In the genomic region with DNA sequence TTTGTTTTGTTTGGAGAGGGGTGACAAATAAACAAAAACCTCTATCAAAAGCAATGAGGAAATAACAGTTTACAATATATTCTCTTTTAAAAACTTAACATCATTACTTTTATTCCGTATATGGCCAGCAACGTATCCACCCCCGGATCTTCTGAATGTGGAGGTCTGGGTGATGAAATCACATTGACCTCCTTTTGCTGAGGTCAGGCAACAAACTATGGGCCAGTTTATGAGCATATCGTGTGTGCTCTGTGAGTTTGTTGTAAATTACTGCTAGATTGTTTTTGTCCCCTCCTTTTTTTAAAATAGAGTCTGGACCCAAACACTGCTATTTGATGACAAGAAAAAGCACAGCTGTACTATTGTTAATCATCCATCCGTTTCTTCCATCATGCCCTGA, we compare ENCODE assay signal across 22 cellular contexts.
DNase-seq lines count a peak whose midpoint lies in the region; ATAC-seq and TF ChIP-seq lines count a peak whose summit lies in the region.
"Had no signal": no experiment of that assay in that cellular context is flagged by ENCODE, and none has a peak within 500 bp of the region (broad histone marks: within the 10 kb centered on the region; RNA-seq: fewer than 3 reads in every experiment).

No MANE protein-coding gene starts in this region.

- peak; percentile 22 for DNase-seq in NCI-H69 (lab: John Stamatoyannopoulos, UW)
- peak in 1 of 2 donors; percentile 69 for DNase-seq in fibroblast of lung (ENCODE audit: low read depth in 2 of 2)
- DNase-seq in mesenchymal stem cell, result peak; percentile 30
- no peak for DNase-seq in Kasumi-1 (lab: John Stamatoyannopoulos, UW)
- DNase-seq in activated CD4-positive, alpha-beta T cell treated with anti-CD3 and anti-CD28 coated beads, Interleukin-2, amount 10 ng/mL, durations not matched to agents 7 days and 5 days, result no peak
- DNase-seq in 8988T, result no peak
- DNase-seq: AML-193; C1 segment of cervical spinal cord; CD8-positive, alpha-beta T cell; NCI-H1417 treated with DMSO at 0.1 percent for 48 hours; NCI-H187; NCI-H446; NCI-H526; SHP77; SW 1271 had no signal

- H3K4me3 Mint-ChIP-seq in activated CD4-positive, alpha-beta T cell treated with anti-CD3 and anti-CD28 coated beads, Interleukin-2, amount 10 ng/mL, durations not matched to agents 7 days and 5 days, result no peak overlapping the region
- H3K4me3 Mint-ChIP-seq: CD8-positive, alpha-beta T cell; GM23338; IgD-negative memory B cell had no signal

- no peak overlapping the region for H2BK5ac ChIP-seq in mesenchymal stem cell (ENCODE audit: low read depth, low read length, poor library complexity, severe bottlenecking)

- no peaks in the 10 kb centered on the region for H3K27me3 ChIP-seq in ACC112 (ENCODE audit: insufficient read depth, low read length)
- no peaks in the 10 kb centered on the region for H3K27me3 ChIP-seq in fibroblast of lung (ENCODE audit: control insufficient read depth, insufficient read depth, low read length)
- H3K27me3 ChIP-seq in mesenchymal stem cell (ENCODE audit: control insufficient read depth in 1 of 2, insufficient read depth in 1 of 2, low read length in 2 of 2), result no peaks in the 10 kb centered on the region

- H3K4me2 ChIP-seq in fibroblast of lung (ENCODE audit: extremely low read depth, insufficient read depth, low read length) (peak overlapping the region; percentile 45), mesenchymal stem cell (ENCODE audit: low read length, poor library complexity, severe bottlenecking) (no peak overlapping the region)
- H3K4me2 ChIP-seq: GM23338 had no signal

- no peaks in the 10 kb centered on the region for H3K36me3 Mint-ChIP-seq in activated CD4-positive, alpha-beta T cell treated with anti-CD3 and anti-CD28 coated beads, Interleukin-2, amount 10 ng/mL, durations not matched to agents 7 days and 5 days (ENCODE audit: low read depth)
- H3K36me3 Mint-ChIP-seq: CD8-positive, alpha-beta T cell; IgD-negative memory B cell had no signal

- H3K27me3 Mint-ChIP-seq in activated CD4-positive, alpha-beta T cell treated with anti-CD3 and anti-CD28 coated beads, Interleukin-2, amount 10 ng/mL, durations not matched to agents 7 days and 5 days, result peaks cover 5% of the 10 kb centered on the region
- H3K27me3 Mint-ChIP-seq: IgD-negative memory B cell had no signal

- H3K4me1 ChIP-seq in ACC112 (ENCODE audit: control insufficient read depth, insufficient read depth, low read length, unreplicated experiment) (peaks cover 15% of the 10 kb centered on the region), fibroblast of lung (ENCODE audit: control insufficient read depth, extremely low read depth, insufficient read depth, low read length) (peaks cover 2% of the 10 kb centered on the region), mesenchymal stem cell (ENCODE audit: control insufficient read depth, insufficient read depth, low read depth, low read length) (no peaks in the 10 kb centered on the region)

- H3K23ac ChIP-seq in mesenchymal stem cell (ENCODE audit: low read length in 2 of 2), result no peak overlapping the region

- H3K9ac ChIP-seq in fibroblast of lung (ENCODE audit: insufficient read depth, low read length) (no peak overlapping the region), mesenchymal stem cell (ENCODE audit: low read length) (no peak overlapping the region)

- peak overlapping the region; percentile 59 for H2AFZ ChIP-seq in ACC112 (ENCODE audit: low read length, unreplicated experiment)
- H2AFZ ChIP-seq in fibroblast of lung (ENCODE audit: low read length), result no peak overlapping the region
- no peak overlapping the region for H2AFZ ChIP-seq in mesenchymal stem cell (ENCODE audit: low read depth, low read length)
- H2AFZ ChIP-seq: GM23338 had no signal

- H3K18ac ChIP-seq in mesenchymal stem cell (ENCODE audit: low read depth in 1 of 2, low read length in 2 of 2), result no peak overlapping the region

- CTCF ChIA-PET in activated CD4-positive, alpha-beta T cell treated with anti-CD3 and anti-CD28 coated beads, Interleukin-2, amount 10 ng/mL, durations not matched to agents 7 days and 5 days (lab: Charles Lee), result interaction anchor here (0.6 kb wide), 1 partner anchor 10 kb away, joined by 3 read pairs; no protein-coding TSS in a partner anchor

- POLR2A ChIA-PET in activated CD4-positive, alpha-beta T cell treated with anti-CD3 and anti-CD28 coated beads, Interleukin-2, amount 10 ng/mL, durations not matched to agents 7 days and 5 days (lab: Charles Lee), result no interaction called here

- no peak overlapping the region for H2BK15ac ChIP-seq in mesenchymal stem cell (ENCODE audit: low read depth, poor library complexity, severe bottlenecking)

- H3K14ac ChIP-seq in mesenchymal stem cell (ENCODE audit: low read length in 2 of 2), result no peak overlapping the region

- no peaks in the 10 kb centered on the region for H3K36me3 ChIP-seq in ACC112 (ENCODE audit: insufficient read depth, low read length)
- no peaks in the 10 kb centered on the region for H3K36me3 ChIP-seq in fibroblast of lung (ENCODE audit: control insufficient read depth, insufficient read depth, low read length)
- no peaks in the 10 kb centered on the region for H3K36me3 ChIP-seq in mesenchymal stem cell (ENCODE audit: control insufficient read depth in 1 of 2, insufficient read depth in 2 of 2, low read depth in 1 of 2, low read length in 2 of 2)

- H2AK5ac ChIP-seq in mesenchymal stem cell (ENCODE audit: low read length, severe bottlenecking), result no peak overlapping the region

- peak overlapping the region; percentile 30; the same call in 1 of the 2 replicates for H3K27ac ChIP-seq in ACC112 (ENCODE audit: low read depth, low read length)
- H3K27ac ChIP-seq in fibroblast of lung (ENCODE audit: insufficient read depth, low read length), result no peak overlapping the region
- H3K27ac ChIP-seq in mesenchymal stem cell (ENCODE audit: low read length, poor library complexity, severe bottlenecking), result no peak overlapping the region
- H3K27ac ChIP-seq: 22Rv1 had no signal

- no peak overlapping the region for H3K27ac Mint-ChIP-seq in activated CD4-positive, alpha-beta T cell treated with anti-CD3 and anti-CD28 coated beads, Interleukin-2, amount 10 ng/mL, durations not matched to agents 7 days and 5 days
- H3K27ac Mint-ChIP-seq: CD8-positive, alpha-beta T cell; GM23338; IgD-negative memory B cell had no signal

- WGBS in mesenchymal stem cell, result 67% methylated on average over 4 of the region's 5 CpGs

- no peaks in the 10 kb centered on the region for H3K9me3 Mint-ChIP-seq in activated CD4-positive, alpha-beta T cell treated with anti-CD3 and anti-CD28 coated beads, Interleukin-2, amount 10 ng/mL, durations not matched to agents 7 days and 5 days
- H3K9me3 Mint-ChIP-seq: GM23338 had no signal

- no peaks in the 10 kb centered on the region for H3K79me1 ChIP-seq in mesenchymal stem cell (replicated peaks; ENCODE audit: low read length, poor library complexity, severe bottlenecking)

- H4K91ac ChIP-seq in mesenchymal stem cell (ENCODE audit: low read length), result no peak overlapping the region

- no peak for TF ChIP-seq CTCF in fibroblast of lung (conservative IDR thresholded peaks at IDR 0.05 in 1 of 2, IDR thresholded peaks at IDR 0.05 in 1 of 2; ENCODE audit: low read depth in 1 of 2, low read length in 2 of 2)

- H3K79me2 ChIP-seq in ACC112 (ENCODE audit: control insufficient read depth, insufficient read depth, low read length, unreplicated experiment) (no peaks in the 10 kb centered on the region), fibroblast of lung (ENCODE audit: control insufficient read depth, insufficient read depth, low read length) (no peaks in the 10 kb centered on the region)

- no peaks in the 10 kb centered on the region for H3K9me3 ChIP-seq in fibroblast of lung (ENCODE audit: control insufficient read depth, insufficient read depth, low read depth, low read length)
- peaks cover 5% of the 10 kb centered on the region for H3K9me3 ChIP-seq in mesenchymal stem cell (ENCODE audit: control insufficient read depth, low read length)

- H4K20me1 ChIP-seq in fibroblast of lung (ENCODE audit: control insufficient read depth, extremely low read depth, insufficient read depth, low read length), result no peaks in the 10 kb centered on the region

- no peak overlapping the region for H2BK12ac ChIP-seq in mesenchymal stem cell (ENCODE audit: low read length in 2 of 2)

- H3K4me3 ChIP-seq in ACC112 (ENCODE audit: low read depth, low read length) (no peak overlapping the region), fibroblast of lung (replicated peaks in 1 of 4; ENCODE audit: control extremely low read depth in 1 of 4, insufficient read depth in 1 of 4, low read depth in 3 of 4, low read length in 4 of 4) (no peak overlapping the region), mesenchymal stem cell (ENCODE audit: insufficient read depth in 1 of 2, low read depth in 1 of 2, low read length in 2 of 2) (no peak overlapping the region)
- H3K4me3 ChIP-seq: GM12878, GM23338 had no signal

- H2BK120ac ChIP-seq in mesenchymal stem cell (ENCODE audit: low read depth, low read length), result no peak overlapping the region

- no peak overlapping the region for H4K8ac ChIP-seq in mesenchymal stem cell (ENCODE audit: low read length)

- no peaks in the 10 kb centered on the region for H3K4me1 Mint-ChIP-seq in activated CD4-positive, alpha-beta T cell treated with anti-CD3 and anti-CD28 coated beads, Interleukin-2, amount 10 ng/mL, durations not matched to agents 7 days and 5 days
- H3K4me1 Mint-ChIP-seq: GM23338, IgD-negative memory B cell had no signal

- no peak for ATAC-seq in HG03354 (IDR thresholded peaks at IDR 0.05; ENCODE audit: poor library complexity, severe bottlenecking, unreplicated experiment)
- ATAC-seq: CD8-positive, alpha-beta T cell; GM12878; GM23338; HCT116 had no signal

- no peak overlapping the region for H3K4ac ChIP-seq in mesenchymal stem cell (ENCODE audit: low read depth in 1 of 2, low read length in 2 of 2)

Comparison
In these comparisons a context has a peak if more than half of its experiments do, and no peak if none do; other contexts are left out.
1. DNase-seq: peak in NCI-H69 (single experiment) and mesenchymal stem cell (single experiment); none in Kasumi-1 (0 of 2), activated CD4-positive, alpha-beta T cell treated with anti-CD3 and anti-CD28 coated beads, Interleukin-2, amount 10 ng/mL, durations not matched to agents 7 days and 5 days (single experiment) and 8988T (single experiment).